1 cellular context compared by ENCODE assay signal in genomic region chr1:30738040-30738441, GRCh38.
A peak's percentile ranks its signal among the peaks of the same experiment; 100 is the strongest.
TF ChIP-seq lines count a peak whose summit lies in the region.

No MANE protein-coding gene starts in this region.

TF ChIP-seq in K562, 482 proteins besides CTCF, POLR2A, EP300 and RAD21 (continued from another document and continues in another):
- TF ChIP-seq IRF1 (CRISPR knock-in tag; IDR thresholded peaks at IDR 0.05; ENCODE audit: borderline replicate concordance) (no peak), ZNF197 (CRISPR knock-in tag; IDR thresholded peaks at IDR 0.05; ENCODE audit: low read depth) (no peak), RHOXF2B (CRISPR knock-in tag; conservative IDR thresholded peaks at IDR 0.05) (no peak), SMAD2 (IDR thresholded peaks at IDR 0.05; ENCODE audit: low read depth, low read length) (no peak), HDAC3 (IDR thresholded peaks at IDR 0.05; ENCODE audit: borderline replicate concordance, partially characterized antibody) (no peak), ZNF24 (IDR thresholded peaks at IDR 0.05) (peak; percentile 34; the same call in 1 of the 2 replicates), GTF3C2 (IDR thresholded peaks at IDR 0.05; ENCODE audit: borderline replicate concordance, extremely low read depth, insufficient read length) (no peak), THRB (CRISPR knock-in tag; conservative IDR thresholded peaks at IDR 0.05) (no peak), RBM25 (IDR thresholded peaks at IDR 0.05; ENCODE audit: low read depth, low read length, severe bottlenecking) (no peak), KDM2B (CRISPR knock-in tag; IDR thresholded peaks at IDR 0.05) (no peak), NCOA6 (IDR thresholded peaks at IDR 0.05) (no peak), ZNF282 (CRISPR knock-in tag; IDR thresholded peaks at IDR 0.05) (no peak), MAFF (IDR thresholded peaks at IDR 0.05; ENCODE audit: low read length) (no peak), ZBTB7A (IDR thresholded peaks at IDR 0.05; ENCODE audit: borderline replicate concordance, control insufficient read depth, low read depth, low read length) (no peak), ZBTB26 (CRISPR knock-in tag; IDR thresholded peaks at IDR 0.05) (no peak), NR3C1 (CRISPR knock-in tag; IDR thresholded peaks at IDR 0.05) (no peak), SMAD1 (IDR thresholded peaks at IDR 0.05; ENCODE audit: low read depth, low read length, partially characterized antibody) (no peak), ATF3 (IDR thresholded peaks at IDR 0.05) (peak; percentile 60), ATF3 (CRISPR knock-in tag; conservative IDR thresholded peaks at IDR 0.05) (no peak), UBTF (IDR thresholded peaks at IDR 0.05; ENCODE audit: borderline replicate concordance in 1 of 2, low read depth in 2 of 2, low read length in 2 of 2) (no peak), VEZF1 (CRISPR knock-in tag; IDR thresholded peaks at IDR 0.05) (no peak), CHAMP1 (IDR thresholded peaks at IDR 0.05) (no peak), MTF1 (CRISPR knock-in tag; IDR thresholded peaks at IDR 0.05; ENCODE audit: borderline replicate concordance) (no peak), THAP12 (CRISPR knock-in tag; IDR thresholded peaks at IDR 0.05) (no peak)
